8 cellular contexts compared by ENCODE assay signal in the genomic region with DNA sequence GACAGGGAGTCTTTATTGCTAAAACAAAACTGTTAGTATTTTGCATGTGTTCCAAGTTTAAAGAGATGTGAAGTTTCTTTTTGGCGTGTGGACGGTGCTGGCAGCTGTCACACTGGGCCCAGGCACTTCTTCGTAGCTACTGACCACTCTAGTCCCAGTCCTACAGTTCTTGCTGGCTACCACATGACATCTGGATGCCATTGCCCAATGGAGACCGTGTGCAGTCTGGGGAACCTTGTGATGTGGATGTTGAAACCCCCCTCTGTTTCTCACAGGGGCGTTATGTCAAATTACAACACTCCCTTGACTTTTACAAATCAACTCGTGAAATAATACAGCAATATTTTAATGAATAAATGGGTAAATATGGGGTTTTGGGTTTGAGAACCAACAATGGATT. TPM values are rescaled to one million over a fixed set of nuclear protein-coding genes. Genes with fewer than 3 reads are reported as not detected.
DNase-seq lines count a peak whose midpoint lies in the region; ATAC-seq and TF ChIP-seq lines count a peak whose summit lies in the region.

No MANE protein-coding gene starts in this region.

- CTCF ChIA-PET in activated naive CD4-positive, alpha-beta T cell treated with anti-CD3 and anti-CD28 coated beads for 36 hours (lab: Charles Lee): interaction anchor here (1.4 to 1.5 kb wide), 3 partner anchors 98 to 152 kb away, joined by 4 to 5 read pairs (median 4); no protein-coding TSS in a partner anchor

- no peaks in the 10 kb centered on the region for H3K27me3 Mint-ChIP-seq in activated naive CD4-positive, alpha-beta T cell treated with anti-CD3 and anti-CD28 coated beads for 36 hours (ENCODE audit: low read depth)

- H3K36me3 ChIP-seq in gastrocnemius medialis: no peaks in the 10 kb centered on the region

- no peak for DNase-seq in activated naive CD4-positive, alpha-beta T cell treated with anti-CD3 and anti-CD28 coated beads for 36 hours
- no peak for DNase-seq in activated naive CD4-positive, alpha-beta T cell treated with anti-CD3 and anti-CD28 coated beads, Interleukin-2, amount 50 U/mL, for 72 hours (ENCODE audit: low spot score in 2 of 2)
- DNase-seq in SKM-1 (lab: John Stamatoyannopoulos, UW; ENCODE audit: unreplicated experiment): peak; percentile 45
- DNase-seq in fibroblast of peridontal ligament (ENCODE audit: extremely low read depth): peak; percentile 56
- DNase-seq in gastrocnemius medialis: peak; percentile 48 to 81
- DNase-seq in central memory CD4-positive, alpha-beta T cell: no peak
- no peak for DNase-seq in NCI-H1436 treated with DMSO at 0.1 percent for 48 hours (lab: John Stamatoyannopoulos, UW)

- peaks cover 23% of the 10 kb centered on the region for H3K4me1 Mint-ChIP-seq in activated naive CD4-positive, alpha-beta T cell treated with anti-CD3 and anti-CD28 coated beads for 36 hours (ENCODE audit: low read depth)

- H3K4me3 Mint-ChIP-seq in activated naive CD4-positive, alpha-beta T cell treated with anti-CD3 and anti-CD28 coated beads for 36 hours: peak overlapping the region; percentile 94

- TF ChIP-seq POLR2A in gastrocnemius medialis (IDR thresholded peaks at IDR 0.05): peak; percentile 62 to 64

- H3K4me1 ChIP-seq in gastrocnemius medialis: peaks cover 40 to 41% of the 10 kb centered on the region in 2 donors

- H3K9me3 ChIP-seq in gastrocnemius medialis: no peaks in the 10 kb centered on the region

- H3K4me3 ChIP-seq in gastrocnemius medialis: peak overlapping the region; percentile 78 to 85 (median 82)

- H3K9me3 Mint-ChIP-seq in activated naive CD4-positive, alpha-beta T cell treated with anti-CD3 and anti-CD28 coated beads for 36 hours: no peaks in the 10 kb centered on the region
- no peaks in the 10 kb centered on the region for H3K9me3 Mint-ChIP-seq in activated naive CD4-positive, alpha-beta T cell treated with anti-CD3 and anti-CD28 coated beads, Interleukin-2, amount 50 U/mL, for 72 hours

- no peak overlapping the region for H3K27ac Mint-ChIP-seq in activated naive CD4-positive, alpha-beta T cell treated with anti-CD3 and anti-CD28 coated beads for 36 hours
- peak overlapping the region in 1 of 2 donors; percentile 92 for H3K27ac Mint-ChIP-seq in activated naive CD4-positive, alpha-beta T cell treated with anti-CD3 and anti-CD28 coated beads, Interleukin-2, amount 50 U/mL, for 72 hours

- peak overlapping the region; percentile 98 to 99 (median 98) for H3K27ac ChIP-seq in gastrocnemius medialis

- in situ Hi-C loops in gastrocnemius medialis (cut with MboI; ENCODE audit: low sequenced_read_pairs in 4 of 4): no loop called here

- peaks cover 6% of the 10 kb centered on the region for H3K36me3 Mint-ChIP-seq in activated naive CD4-positive, alpha-beta T cell treated with anti-CD3 and anti-CD28 coated beads for 36 hours (ENCODE audit: low read depth)
- H3K36me3 Mint-ChIP-seq in activated naive CD4-positive, alpha-beta T cell treated with anti-CD3 and anti-CD28 coated beads, Interleukin-2, amount 50 U/mL, for 72 hours: peaks cover 16 to 35% of the 10 kb centered on the region in 2 donors

- no peak for TF ChIP-seq CTCF in gastrocnemius medialis (IDR thresholded peaks at IDR 0.05 in 4 of 5, conservative IDR thresholded peaks at IDR 0.05 in 1 of 5)

- H3K27me3 ChIP-seq in gastrocnemius medialis: no peaks in the 10 kb centered on the region

- no peak for ATAC-seq in activated naive CD4-positive, alpha-beta T cell treated with anti-CD3 and anti-CD28 coated beads, Interleukin-2, amount 50 U/mL, for 72 hours
- ATAC-seq in HG02943 (IDR thresholded peaks at IDR 0.05; ENCODE audit: low read depth, unreplicated experiment) (peak; percentile 11), gastrocnemius medialis (peak; percentile 24 to 63)

- intact Hi-C loops in activated naive CD4-positive, alpha-beta T cell treated with anti-CD3 and anti-CD28 coated beads for 36 hours (cut with micrococcal nuclease): loop anchor here (1.0 to 2.0 kb wide), 4 partner anchors 18 to 152 kb away; no protein-coding TSS in a partner anchor
- intact Hi-C loops in gastrocnemius medialis (cut with DNase I; ENCODE audit: low total_unique reads): no loop called here

RNA-seq across cellular contexts. Expression of gene GPD2, which starts 1.1 kb away (rescaled TPM):
- 10 to 100 TPM; 18.8 to 19.9 TPM for total RNA-seq in activated naive CD4-positive, alpha-beta T cell treated with anti-CD3 and anti-CD28 coated beads for 36 hours
- total RNA-seq in activated naive CD4-positive, alpha-beta T cell treated with anti-CD3 and anti-CD28 coated beads, Interleukin-2, amount 50 U/mL, for 72 hours: 10 to 100 TPM; 21.9 to 28.0 TPM
- 10 to 100 TPM; 39.2 to 69.7 (median 64.1) TPM for total RNA-seq in gastrocnemius medialis

Comparison
In these comparisons a context has a peak if more than half of its experiments do, and no peak if none do; other contexts are left out.
1. DNase-seq: peak in SKM-1 (single experiment), fibroblast of peridontal ligament (single experiment) and gastrocnemius medialis (2 of 2); none in activated naive CD4-positive, alpha-beta T cell treated with anti-CD3 and anti-CD28 coated beads for 36 hours (single experiment), activated naive CD4-positive, alpha-beta T cell treated with anti-CD3 and anti-CD28 coated beads, Interleukin-2, amount 50 U/mL, for 72 hours (0 of 2), central memory CD4-positive, alpha-beta T cell (single experiment) and NCI-H1436 treated with DMSO at 0.1 percent for 48 hours (single experiment).
2. ATAC-seq: peak in HG02943 (single experiment) and gastrocnemius medialis (2 of 2); none in activated naive CD4-positive, alpha-beta T cell treated with anti-CD3 and anti-CD28 coated beads, Interleukin-2, amount 50 U/mL, for 72 hours (0 of 2).